8 cellular contexts compared by ENCODE assay signal in genomic region chr18:741931-742512, GRCh38. TPM values are rescaled to one million over a fixed set of nuclear protein-coding genes. Genes with fewer than 3 reads are reported as not detected.
DNase-seq lines count a peak whose midpoint lies in the region; ATAC-seq, FAIRE-seq and TF ChIP-seq lines count a peak whose summit lies in the region.

No MANE protein-coding gene starts in this region.

- H3K27ac ChIP-seq in Peyer's patch (no peak overlapping the region), H1 (ENCODE audit: low read depth, low read length) (no peak overlapping the region)

- H4K91ac ChIP-seq in H1 (replicated peaks; ENCODE audit: insufficient read length, low read length) = no peak overlapping the region

- H3K79me1 ChIP-seq in H1 (ENCODE audit: low read depth, low read length) = no peaks in the 10 kb centered on the region

- no peaks in the 10 kb centered on the region for H3K4me1 ChIP-seq in Peyer's patch
- H3K4me1 ChIP-seq in H1 (replicated peaks in 1 of 4; ENCODE audit: control insufficient read depth in 3 of 4, insufficient read depth in 4 of 4, low read length in 3 of 4) = no peaks in the 10 kb centered on the region

- peak; percentile 37 to 93 (median 80) for TF ChIP-seq CTCF in Peyer's patch (IDR thresholded peaks at IDR 0.05)
- TF ChIP-seq CTCF in H1 (IDR thresholded peaks at IDR 0.05; ENCODE audit: control extremely low read depth in 1 of 3, insufficient read depth in 1 of 3, low read depth in 1 of 3, low read length in 3 of 3) = peak in 2 of 3 experiments; percentile 41 to 54; a peak in 2 of 4 replicates
- peak; percentile 73 for TF ChIP-seq CTCF in mesothelial cell of epicardium (IDR thresholded peaks at IDR 0.05; ENCODE audit: unreplicated experiment)

- H3K23me2 ChIP-seq in H1 (ENCODE audit: low read depth, low read length) = no peaks in the 10 kb centered on the region

- no peaks in the 10 kb centered on the region for H3K4me1 Mint-ChIP-seq in mesothelial cell of epicardium
- H3K4me1 Mint-ChIP-seq in activated T-helper 1 cell treated with anti-CD3 and anti-CD28 coated beads, Interleukin-12 subunit alpha, Interleukin-12 subunit beta, Interleukin-2, Interleukin-4 antibody, amounts not matched to agents 30 ng/mL and 10 ng/mL and 1 ng/mL, durations not matched to agents 14 hours and 24 hours and 36 hours (ENCODE audit: low read depth) = no peaks in the 10 kb centered on the region

- H2BK120ac ChIP-seq in H1 (replicated peaks; ENCODE audit: low read depth, low read length) = no peak overlapping the region

- H2AK5ac ChIP-seq in H1 (ENCODE audit: low read depth, low read length) = no peak overlapping the region

- no peak overlapping the region for H3K4me3 Mint-ChIP-seq in mesothelial cell of epicardium
- no peak overlapping the region for H3K4me3 Mint-ChIP-seq in activated T-helper 1 cell treated with anti-CD3 and anti-CD28 coated beads, Interleukin-12 subunit alpha, Interleukin-12 subunit beta, Interleukin-2, Interleukin-4 antibody, amounts not matched to agents 30 ng/mL and 10 ng/mL and 1 ng/mL, durations not matched to agents 14 hours and 24 hours and 36 hours

- intact Hi-C loops in activated T-helper 1 cell treated with anti-CD3 and anti-CD28 coated beads, Interleukin-12 subunit alpha, Interleukin-12 subunit beta, Interleukin-2, Interleukin-4 antibody, amounts not matched to agents 30 ng/mL and 10 ng/mL and 1 ng/mL, durations not matched to agents 14 hours and 24 hours and 36 hours (cut with micrococcal nuclease) = loop anchor here (1.0 kb wide), 3 partner anchors 70 to 97 kb away; partner anchors contain the start of gene YES1

- no peaks in the 10 kb centered on the region for H3K27me3 Mint-ChIP-seq in mesothelial cell of epicardium (ENCODE audit: low read depth)
- no peaks in the 10 kb centered on the region for H3K27me3 Mint-ChIP-seq in activated T-helper 1 cell treated with anti-CD3 and anti-CD28 coated beads, Interleukin-12 subunit alpha, Interleukin-12 subunit beta, Interleukin-2, Interleukin-4 antibody, amounts not matched to agents 30 ng/mL and 10 ng/mL and 1 ng/mL, durations not matched to agents 14 hours and 24 hours and 36 hours (ENCODE audit: insufficient read depth)

- DNase-seq in EL = peak; percentile 34
- DNase-seq in HT-29 (ENCODE audit: low spot score) = peak; percentile 61
- DNase-seq in Peyer's patch = no peak
- DNase-seq in H1 (ENCODE audit: low read depth in 1 of 2, low spot score in 2 of 2) = no peak
- no peak for DNase-seq in mesothelial cell of epicardium (ENCODE audit: low spot score in 2 of 2, unreplicated experiment in 2 of 2)
- no peak for DNase-seq in activated T-helper 1 cell treated with anti-CD3 and anti-CD28 coated beads, Interleukin-12 subunit alpha, Interleukin-12 subunit beta, Interleukin-2, Interleukin-4 antibody, amounts not matched to agents 30 ng/mL and 10 ng/mL and 1 ng/mL, durations not matched to agents 14 hours and 24 hours and 36 hours (ENCODE audit: low spot score)

- no peak overlapping the region for H3K9ac ChIP-seq in H1 (replicated peaks in 1 of 4; ENCODE audit: extremely low read depth in 1 of 4, low read depth in 3 of 4, low read length in 3 of 4)

- H3K9me3 Mint-ChIP-seq in mesothelial cell of epicardium = no peaks in the 10 kb centered on the region
- H3K9me3 Mint-ChIP-seq in activated T-helper 1 cell treated with anti-CD3 and anti-CD28 coated beads, Interleukin-12 subunit alpha, Interleukin-12 subunit beta, Interleukin-2, Interleukin-4 antibody, amounts not matched to agents 30 ng/mL and 10 ng/mL and 1 ng/mL, durations not matched to agents 14 hours and 24 hours and 36 hours = no peaks in the 10 kb centered on the region

- H3K27ac Mint-ChIP-seq in mesothelial cell of epicardium = no peak overlapping the region
- no peak overlapping the region for H3K27ac Mint-ChIP-seq in activated T-helper 1 cell treated with anti-CD3 and anti-CD28 coated beads, Interleukin-12 subunit alpha, Interleukin-12 subunit beta, Interleukin-2, Interleukin-4 antibody, amounts not matched to agents 30 ng/mL and 10 ng/mL and 1 ng/mL, durations not matched to agents 14 hours and 24 hours and 36 hours

- FAIRE-seq in H1 (lab: Jason Lieb, UNC) = no peak

- no peaks in the 10 kb centered on the region for H3K27me3 ChIP-seq in Peyer's patch
- H3K27me3 ChIP-seq in H1 (replicated peaks in 1 of 4; ENCODE audit: control insufficient read depth in 3 of 4, extremely low read depth in 1 of 4, insufficient read depth in 3 of 4, low read length in 3 of 4) = no peaks in the 10 kb centered on the region

- H3K14ac ChIP-seq in H1 (ENCODE audit: insufficient read length) = no peak overlapping the region

- H3K4me3 ChIP-seq in Peyer's patch = no peak overlapping the region
- H3K4me3 ChIP-seq in H1 (ENCODE audit: extremely low read depth in 1 of 4, insufficient read depth in 2 of 4, low read depth in 3 of 4, low read length in 4 of 4) = no peak overlapping the region

- no peak overlapping the region for H3K4ac ChIP-seq in H1 (replicated peaks; ENCODE audit: insufficient read length, low read depth, low read length)

- no peaks in the 10 kb centered on the region for H3K79me2 ChIP-seq in H1 (ENCODE audit: control insufficient read depth in 1 of 2, insufficient read depth in 2 of 2, low read length in 2 of 2)

- H3K4me2 ChIP-seq in H1 (ENCODE audit: insufficient read depth in 1 of 2, low read depth in 2 of 2, low read length in 2 of 2) = no peak overlapping the region

- CTCF ChIA-PET in H1 (lab: Charles Lee; ENCODE audit: partially characterized antibody) = interaction anchor here (0.5 to 6.8 kb wide), 12 partner anchors 9 to 98 kb away, joined by 3 to 110 read pairs (median 6); no protein-coding TSS in a partner anchor

- no peak overlapping the region for H2BK20ac ChIP-seq in H1 (ENCODE audit: low read length)

- H2AFZ ChIP-seq in H1 (ENCODE audit: low read length) = no peak overlapping the region

- TF ChIP-seq POLR2A in Peyer's patch (IDR thresholded peaks at IDR 0.05) = no peak
- TF ChIP-seq POLR2A in H1 (IDR thresholded peaks at IDR 0.05; ENCODE audit: control extremely low read depth in 1 of 2, low read depth in 2 of 2, low read length in 2 of 2) = no peak

- ATAC-seq in GM21381 (IDR thresholded peaks at IDR 0.05; ENCODE audit: unreplicated experiment) (peak; percentile 66), GM19324 (IDR thresholded peaks at IDR 0.05; ENCODE audit: low FRiP score, unreplicated experiment) (no peak)

- TF ChIP-seq EP300 in H1 (IDR thresholded peaks at IDR 0.05; ENCODE audit: borderline replicate concordance in 1 of 2, low read depth in 2 of 2, low read length in 2 of 2) = no peak

- H3K18ac ChIP-seq in H1 (ENCODE audit: extremely low read depth, low read length) = no peak overlapping the region

- no peak overlapping the region for H2BK5ac ChIP-seq in H1 (ENCODE audit: low read depth, low read length)

- H4K5ac ChIP-seq in H1 (ENCODE audit: insufficient read length, low read depth, low read length) = no peak overlapping the region

- H3K9me3 ChIP-seq in Peyer's patch = no peaks in the 10 kb centered on the region
- no peaks in the 10 kb centered on the region for H3K9me3 ChIP-seq in H1 (ENCODE audit: insufficient read depth in 2 of 2, low read depth in 1 of 2, low read length in 1 of 2)

- no peak overlapping the region for H2BK15ac ChIP-seq in H1 (ENCODE audit: low read length)

- H3K36me3 Mint-ChIP-seq in mesothelial cell of epicardium = peaks cover 14% of the 10 kb centered on the region
- H3K36me3 Mint-ChIP-seq in activated T-helper 1 cell treated with anti-CD3 and anti-CD28 coated beads, Interleukin-12 subunit alpha, Interleukin-12 subunit beta, Interleukin-2, Interleukin-4 antibody, amounts not matched to agents 30 ng/mL and 10 ng/mL and 1 ng/mL, durations not matched to agents 14 hours and 24 hours and 36 hours (ENCODE audit: low read depth) = peaks cover 21% of the 10 kb centered on the region

- no peak overlapping the region for H2BK12ac ChIP-seq in H1 (ENCODE audit: low read depth, low read length)

- TF ChIP-seq RAD21 in H1 (IDR thresholded peaks at IDR 0.05 in 1 of 2, conservative IDR thresholded peaks at IDR 0.05 in 1 of 2; ENCODE audit: low read depth in 2 of 2, low read length in 2 of 2) = peak; percentile 77 to 78

- H3K36me3 ChIP-seq in Peyer's patch (peaks cover 0 to 37% (median 0%) of the 10 kb centered on the region in 3 donors), H1 (ENCODE audit: control insufficient read depth in 2 of 4, insufficient read depth in 4 of 4, low read length in 3 of 4) (peaks cover 4 to 42% (median 17%) of the 10 kb centered on the region in 4 experiments; a peak in 7 of 8 replicates)

- no peaks in the 10 kb centered on the region for H4K20me1 ChIP-seq in H1 (replicated peaks in 1 of 2; ENCODE audit: control insufficient read depth in 1 of 2, insufficient read depth in 2 of 2, low read length in 2 of 2)

- H4K8ac ChIP-seq in H1 (ENCODE audit: extremely low read depth, insufficient read depth, low read length) = no peak overlapping the region

- no peak overlapping the region for H3K56ac ChIP-seq in H1 (replicated peaks; ENCODE audit: insufficient read length, low read depth, low read length)

- no peak overlapping the region for H3K23ac ChIP-seq in H1 (ENCODE audit: insufficient read length)

- POLR2A ChIA-PET in H1 (lab: Charles Lee; ENCODE audit: partially characterized antibody) = no interaction called here

TF ChIP-seq in H1, 55 proteins besides CTCF, POLR2A, EP300 and RAD21 (continues in another document):
- no peak for TF ChIP-seq JUND (IDR thresholded peaks at IDR 0.05; ENCODE audit: low read length)
- TF ChIP-seq ZNF274 (IDR thresholded peaks at IDR 0.05; ENCODE audit: borderline replicate concordance, extremely low read depth, low read length) = no peak
- no peak for TF ChIP-seq CEBPB (IDR thresholded peaks at IDR 0.05; ENCODE audit: low read depth, low read length)
- no peak for TF ChIP-seq SIX5 (IDR thresholded peaks at IDR 0.05; ENCODE audit: low read depth, low read length)
- no peak for TF ChIP-seq MAFK (IDR thresholded peaks at IDR 0.05; ENCODE audit: low read depth, low read length)

RNA-seq across cellular contexts. Expression of gene ENOSF1, which starts 29.6 kb away (rescaled TPM):
- total RNA-seq in HT-29 (2014; rRNA removed; shearing (Covaris generic)) = 75.1 and 85.1 TPM in 2 replicates
- total RNA-seq in Peyer's patch (100 to 1,000 TPM in 3 of 4 donors, 10 to 100 TPM in 1; 77.6 to 191 (median 132) TPM), mesothelial cell of epicardium (69.5 to 77.1 TPM (median 71.6 TPM) in 3 replicates)
- total RNA-seq in H1 (2021; fragmentation: NEBNext Ultra II Directional; extraction: Animal tissue kit (Norgen Biotek cat#: 25700)) = 25.6 and 26.4 TPM in 2 replicates
- polyA plus RNA-seq in H1 (2011; rRNA removed) = 15.4 and 17.6 TPM in 2 replicates
- polyA plus RNA-seq in H1 (2011; cell fraction: cytosol; rRNA removed) = 23.2 TPM
- polyA plus RNA-seq in H1 (2011; cell fraction: nucleus; rRNA removed) = 76.0 TPM
- polyA plus RNA-seq in H1 (2012, experiment 1 of 2) = 27.7 to 38.4 TPM (median 34.8 TPM) in 4 replicates
- polyA plus RNA-seq in H1 (2012, experiment 2 of 2) = 9.0 TPM
- polyA plus RNA-seq in H1 (2013, experiment 1 of 2) = 15.4 TPM
- 11.1 TPM for polyA plus RNA-seq in H1 (2013, experiment 2 of 2)
- polyA minus RNA-seq in H1 (2011; rRNA and poly(A)+ RNA removed) = 36.7 and 42.8 TPM in 2 replicates
- polyA minus RNA-seq in H1 (2011; cell fraction: cytosol; rRNA and poly(A)+ RNA removed) = 34.8 TPM
- 66.9 TPM for polyA minus RNA-seq in H1 (2011; cell fraction: nucleus; rRNA and poly(A)+ RNA removed)
- 84.4 and 96.1 TPM in 2 replicates for total RNA-seq in activated T-helper 1 cell treated with anti-CD3 and anti-CD28 coated beads, Interleukin-12 subunit alpha, Interleukin-12 subunit beta, Interleukin-2, Interleukin-4 antibody, amounts not matched to agents 30 ng/mL and 10 ng/mL and 1 ng/mL, durations not matched to agents 14 hours and 24 hours and 36 hours

Comparison
In these comparisons a context has a peak if more than half of its experiments do, and no peak if none do; other contexts are left out.
1. DNase-seq: peak in EL (single experiment) and HT-29 (single experiment); none in Peyer's patch (0 of 3), H1 (0 of 2), mesothelial cell of epicardium (0 of 2) and activated T-helper 1 cell treated with anti-CD3 and anti-CD28 coated beads, Interleukin-12 subunit alpha, Interleukin-12 subunit beta, Interleukin-2, Interleukin-4 antibody, amounts not matched to agents 30 ng/mL and 10 ng/mL and 1 ng/mL, durations not matched to agents 14 hours and 24 hours and 36 hours (single experiment).
2. Peak in every context shown above with its lines, with median percentiles within 50 percentile points of each other: CTCF ChIP-seq.